In genomic region chr2:223529676-223530075, GRCh38 we compare ENCODE assay signal across 28 cellular contexts.
"Had no signal": no experiment of that assay in that cellular context is flagged by ENCODE, and none has a peak within 500 bp of the region (broad histone marks: within the 10 kb centered on the region; RNA-seq: fewer than 3 reads in every experiment).

No MANE protein-coding gene starts in this region.

- H3K36me3 Mint-ChIP-seq: mesothelial cell of epicardium; naive thymus-derived CD4-positive, alpha-beta T cell; natural killer cell treated with Interleukin-12 subunit alpha and Interleukin-12 subunit beta and Interleukin-15 and Interleukin-18, amount 100 ng/mL, for 72 hours; stimulated activated naive B cell treated with anti-CD40 and anti-IgM and Interleukin-4, amounts not matched to agents 10 μg/mL and 1 μg/mL and 100 μg/mL, for 72 hours had no signal

- H3K9me3 Mint-ChIP-seq: natural killer cell treated with Interleukin-12 subunit alpha and Interleukin-12 subunit beta and Interleukin-15 and Interleukin-18, amount 100 ng/mL, for 72 hours had no signal

- H3K27me3 Mint-ChIP-seq: natural killer cell treated with Interleukin-12 subunit alpha and Interleukin-12 subunit beta and Interleukin-15 and Interleukin-18, amount 100 ng/mL, for 72 hours; stimulated activated naive B cell treated with anti-CD40 and anti-IgM and Interleukin-4, amounts not matched to agents 10 μg/mL and 1 μg/mL and 100 μg/mL, for 72 hours had no signal

- H3K27ac Mint-ChIP-seq: mesothelial cell of epicardium; naive thymus-derived CD4-positive, alpha-beta T cell; natural killer cell treated with Interleukin-12 subunit alpha and Interleukin-12 subunit beta and Interleukin-15 and Interleukin-18, amount 100 ng/mL, for 72 hours; stimulated activated naive B cell treated with anti-CD40 and anti-IgM and Interleukin-4, amounts not matched to agents 10 μg/mL and 1 μg/mL and 100 μg/mL, for 72 hours had no signal

- H3K4me3 ChIP-seq: left lung, lower lobe of right lung, mucosa of descending colon, pancreas, prostate gland, skin epidermis, stomach, testis, thyroid gland, transverse colon, upper lobe of right lung had no signal

- ATAC-seq: left colon; left lung; lower lobe of right lung; mucosa of descending colon; naive thymus-derived CD4-positive, alpha-beta T cell; natural killer cell treated with Interleukin-12 subunit alpha and Interleukin-12 subunit beta and Interleukin-15 and Interleukin-18, amount 100 ng/mL, for 72 hours; pancreas; right cardiac atrium; sciatic nerve; stimulated activated naive B cell treated with anti-CD40 and anti-IgM and Interleukin-4, amounts not matched to agents 10 μg/mL and 1 μg/mL and 100 μg/mL, for 72 hours; stimulated activated naive CD8-positive, alpha-beta T cell treated with anti-CD3 and anti-CD28 coated beads, Interleukin-15, Interleukin-2, amounts not matched to agents 100 U/mL and 50 U/mL, for 24 hours; upper lobe of right lung had no signal

- H3K4me3 Mint-ChIP-seq: mesothelial cell of epicardium; naive thymus-derived CD4-positive, alpha-beta T cell; natural killer cell treated with Interleukin-12 subunit alpha and Interleukin-12 subunit beta and Interleukin-15 and Interleukin-18, amount 100 ng/mL, for 72 hours; stimulated activated naive B cell treated with anti-CD40 and anti-IgM and Interleukin-4, amounts not matched to agents 10 μg/mL and 1 μg/mL and 100 μg/mL, for 72 hours had no signal

- DNase-seq: hippocampal formation; kidney; left colon; left lung; lower lobe of right lung; mesendoderm; mucosa of descending colon; naive thymus-derived CD4-positive, alpha-beta T cell; pancreas; posterior cingulate gyrus; retina; right cardiac atrium; stimulated activated CD4-positive, alpha-beta T cell treated with anti-CD3 and anti-CD28 coated beads, Interleukin-12 subunit alpha, Interleukin-12 subunit beta, amount 100 ng/mL, for 4 hours; stimulated activated CD4-positive, alpha-beta T cell treated with anti-CD3 and anti-CD28 coated beads, Interleukin-15, amount 100 ng/mL, for 24 hours; stimulated activated CD4-positive, alpha-beta T cell treated with anti-CD3 and anti-CD28 coated beads, Interleukin-2, amount 100 ng/mL, for 24 hours; stimulated activated CD4-positive, alpha-beta T cell treated with anti-CD3 and anti-CD28 coated beads, Interleukin-4, amount 100 ng/mL, for 24 hours; stimulated activated naive B cell treated with anti-CD40 and anti-IgM and Interleukin-4, amounts not matched to agents 10 μg/mL and 1 μg/mL and 100 μg/mL, for 72 hours; stimulated activated naive CD8-positive, alpha-beta T cell treated with anti-CD3 and anti-CD28 coated beads, Interleukin-15, Interleukin-2, amounts not matched to agents 100 U/mL and 50 U/mL, for 24 hours; stomach; testis; thyroid gland; transverse colon; upper lobe of right lung had no signal

- H3K4me1 Mint-ChIP-seq: mesothelial cell of epicardium; naive thymus-derived CD4-positive, alpha-beta T cell; stimulated activated naive B cell treated with anti-CD40 and anti-IgM and Interleukin-4, amounts not matched to agents 10 μg/mL and 1 μg/mL and 100 μg/mL, for 72 hours had no signal
